ENCODE assay signal across 15 cellular contexts in genomic region chr19:12698138-12698537, GRCh38. TPM values are rescaled to one million over a fixed set of nuclear protein-coding genes. Genes with fewer than 3 reads are reported as not detected.
DNase-seq lines count a peak whose midpoint lies in the region; ATAC-seq and TF ChIP-seq lines count a peak whose summit lies in the region.
"Had no signal": no experiment of that assay in that cellular context is flagged by ENCODE, and none has a peak within 500 bp of the region (broad histone marks: within the 10 kb centered on the region; RNA-seq: fewer than 3 reads in every experiment).

No MANE protein-coding gene starts in this region.

- H3K4ac ChIP-seq in H9 (ENCODE audit: low read depth, low read length), result no peak overlapping the region

- no peak for TF ChIP-seq CTCF in H9 (conservative IDR thresholded peaks at IDR 0.05)

- no peak overlapping the region for H4K91ac ChIP-seq in H9 (ENCODE audit: insufficient read length, low read depth, low read length)

- H3K56ac ChIP-seq in H9 (ENCODE audit: insufficient read length, low read depth, low read length), result no peak overlapping the region

- H3K79me2 ChIP-seq in H9 (ENCODE audit: insufficient read depth, low read length), result no peaks in the 10 kb centered on the region

- no CpG with 5 or more reads among the region's 6 CpGs for WGBS in H9 (ENCODE audit: extremely low coverage, insufficient read length, low lambda C conversion rate)

- no peak overlapping the region for H4K8ac ChIP-seq in H9 (replicated peaks; ENCODE audit: insufficient read length, low read depth, low read length)

- no peaks in the 10 kb centered on the region for H3K27me3 Mint-ChIP-seq in T-helper 1 cell treated with Interleukin-12 subunit alpha and Interleukin-12 subunit beta and Interleukin-4 antibody, amounts not matched to agents 30 μg/mL and 1 μg/mL, for 36 hours (ENCODE audit: low read depth)
- no peaks in the 10 kb centered on the region; the same call in 1 of the 2 replicates for H3K27me3 Mint-ChIP-seq in H9 (ENCODE audit: low read depth)
- H3K27me3 Mint-ChIP-seq in activated T-helper 2 cell treated with anti-CD3 and anti-CD28 coated beads, Interferon-gamma antibody, Interleukin-2, Interleukin-4, amounts not matched to agents 10 μg/mL and 5 μg/mL and 100 μg/mL, durations not matched to agents 14 hours and 24 hours and 36 hours (ENCODE audit: low read depth), result no peaks in the 10 kb centered on the region
- H3K27me3 Mint-ChIP-seq in natural killer cell treated with Interleukin-12 subunit alpha and Interleukin-12 subunit beta and Interleukin-15 and Interleukin-18, amount 100 ng/mL, for 72 hours, result no peaks in the 10 kb centered on the region

- H2BK20ac ChIP-seq in H9 (ENCODE audit: low read depth, low read length, poor library complexity, severe bottlenecking), result no peak overlapping the region

- DNase-seq in T-helper 1 cell, result no peak
- DNase-seq in H9, result no peak
- no peak for DNase-seq in activated T-helper 2 cell treated with anti-CD3 and anti-CD28 coated beads, Interferon-gamma antibody, Interleukin-2, Interleukin-4, amounts not matched to agents 10 μg/mL and 5 μg/mL and 100 μg/mL, durations not matched to agents 14 hours and 24 hours and 36 hours (ENCODE audit: low spot score)
- DNase-seq in natural killer cell treated with Interleukin-12 subunit alpha and Interleukin-12 subunit beta and Interleukin-15 and Interleukin-18, amount 100 ng/mL, for 72 hours (ENCODE audit: low spot score), result no peak
- DNase-seq in HUDEP-2 (lab: John Stamatoyannopoulos, UW; ENCODE audit: unreplicated experiment in 76 of 76), result no peak
- DNase-seq: left ventricle myocardium inferior; MM.1S; NK-92 treated with Interleukin-12 subunit alpha and Interleukin-12 subunit beta, amount 100 ng/mL, for 24 hours; SIG-M5; stimulated activated CD4-positive, alpha-beta T cell treated with anti-CD3 and anti-CD28 coated beads, Interleukin-4, amount 100 ng/mL, for 4 hours had no signal

- no peak overlapping the region for H3K23ac ChIP-seq in H9 (ENCODE audit: insufficient read length, low read depth, low read length)

- no peak overlapping the region for H3K27ac ChIP-seq in H9 (ENCODE audit: insufficient read length, low read depth, low read length)
- H3K27ac ChIP-seq: left ventricle myocardium inferior, vagina had no signal

- no peaks in the 10 kb centered on the region for H3K9me3 ChIP-seq in H9 (ENCODE audit: control insufficient read depth, low read depth, low read length)
- H3K9me3 ChIP-seq: left ventricle myocardium inferior, vagina had no signal

- H2BK5ac ChIP-seq in H9 (ENCODE audit: insufficient read length, low read length), result no peak overlapping the region

- no peak overlapping the region for H3K18ac ChIP-seq in H9 (ENCODE audit: insufficient read length, low read depth, low read length)

- H3K4me1 ChIP-seq in H9 (ENCODE audit: insufficient read depth, low read length), result 0 out of 2 replicates have a peak, but pooled peaks cover 2% of the 10 kb centered on the region

- H2AK5ac ChIP-seq in H9 (ENCODE audit: insufficient read length, low read length), result no peak overlapping the region

- peaks cover 4% of the 10 kb centered on the region for H3K23me2 ChIP-seq in H9 (ENCODE audit: insufficient read length, low read depth, low read length, poor library complexity, severe bottlenecking)

- intact Hi-C loops in activated T-helper 2 cell treated with anti-CD3 and anti-CD28 coated beads, Interferon-gamma antibody, Interleukin-2, Interleukin-4, amounts not matched to agents 10 μg/mL and 5 μg/mL and 100 μg/mL, durations not matched to agents 14 hours and 24 hours and 36 hours (cut with micrococcal nuclease), result no loop called here

- H3K9me3 Mint-ChIP-seq in T-helper 1 cell treated with Interleukin-12 subunit alpha and Interleukin-12 subunit beta and Interleukin-4 antibody, amounts not matched to agents 30 μg/mL and 1 μg/mL, for 36 hours, result no peaks in the 10 kb centered on the region
- no peaks in the 10 kb centered on the region; a peak in 1 of 5 replicates for H3K9me3 Mint-ChIP-seq in H9
- no peaks in the 10 kb centered on the region for H3K9me3 Mint-ChIP-seq in activated T-helper 2 cell treated with anti-CD3 and anti-CD28 coated beads, Interferon-gamma antibody, Interleukin-2, Interleukin-4, amounts not matched to agents 10 μg/mL and 5 μg/mL and 100 μg/mL, durations not matched to agents 14 hours and 24 hours and 36 hours
- H3K9me3 Mint-ChIP-seq in natural killer cell treated with Interleukin-12 subunit alpha and Interleukin-12 subunit beta and Interleukin-15 and Interleukin-18, amount 100 ng/mL, for 72 hours, result no peaks in the 10 kb centered on the region

- H3T11ph ChIP-seq in H9 (ENCODE audit: low read length), result no peak overlapping the region

- no peak overlapping the region for H3K14ac ChIP-seq in H9 (ENCODE audit: insufficient read depth, low read length)

- no peak overlapping the region for H2BK15ac ChIP-seq in H9 (ENCODE audit: low read depth, low read length)

- H4K20me1 ChIP-seq in H9 (ENCODE audit: control insufficient read depth, insufficient read depth, insufficient read length), result peaks cover 3% of the 10 kb centered on the region

- H3K36me3 Mint-ChIP-seq in T-helper 1 cell treated with Interleukin-12 subunit alpha and Interleukin-12 subunit beta and Interleukin-4 antibody, amounts not matched to agents 30 μg/mL and 1 μg/mL, for 36 hours (ENCODE audit: low read depth), result peaks cover 13% of the 10 kb centered on the region
- peaks cover 21 to 48% (median 40%) of the 10 kb centered on the region in 3 experiments for H3K36me3 Mint-ChIP-seq in H9 (ENCODE audit: insufficient read depth in 1 of 3, low read depth in 3 of 3)
- peaks cover 30% of the 10 kb centered on the region for H3K36me3 Mint-ChIP-seq in activated T-helper 2 cell treated with anti-CD3 and anti-CD28 coated beads, Interferon-gamma antibody, Interleukin-2, Interleukin-4, amounts not matched to agents 10 μg/mL and 5 μg/mL and 100 μg/mL, durations not matched to agents 14 hours and 24 hours and 36 hours (ENCODE audit: low read depth)
- H3K36me3 Mint-ChIP-seq in natural killer cell treated with Interleukin-12 subunit alpha and Interleukin-12 subunit beta and Interleukin-15 and Interleukin-18, amount 100 ng/mL, for 72 hours, result peaks cover 10% of the 10 kb centered on the region

- no peak overlapping the region for H2BK12ac ChIP-seq in H9 (ENCODE audit: insufficient read length, low read depth, low read length)

- peaks cover 9% of the 10 kb centered on the region for H3K4me1 Mint-ChIP-seq in T-helper 1 cell treated with Interleukin-12 subunit alpha and Interleukin-12 subunit beta and Interleukin-4 antibody, amounts not matched to agents 30 μg/mL and 1 μg/mL, for 36 hours (ENCODE audit: low read depth)
- H3K4me1 Mint-ChIP-seq in H9, result peaks cover 4 to 7% of the 10 kb centered on the region in 2 experiments
- peaks cover 3% of the 10 kb centered on the region for H3K4me1 Mint-ChIP-seq in activated T-helper 2 cell treated with anti-CD3 and anti-CD28 coated beads, Interferon-gamma antibody, Interleukin-2, Interleukin-4, amounts not matched to agents 10 μg/mL and 5 μg/mL and 100 μg/mL, durations not matched to agents 14 hours and 24 hours and 36 hours (ENCODE audit: low read depth)
- H3K4me1 Mint-ChIP-seq in natural killer cell treated with Interleukin-12 subunit alpha and Interleukin-12 subunit beta and Interleukin-15 and Interleukin-18, amount 100 ng/mL, for 72 hours (ENCODE audit: low read depth in 2 of 2), result peaks cover 10 to 11% of the 10 kb centered on the region in 2 donors

- no peak overlapping the region for H3K4me2 ChIP-seq in H9 (ENCODE audit: insufficient read depth, insufficient read length, low read length)

- H3K9ac ChIP-seq in H9 (ENCODE audit: extremely low read depth, insufficient read length, low read length), result no peak overlapping the region

- no peak overlapping the region for H2AFZ ChIP-seq in H9 (ENCODE audit: low read length)

- H3K79me1 ChIP-seq in H9 (ENCODE audit: insufficient read depth, low read depth, low read length, poor library complexity, severe bottlenecking), result no peaks in the 10 kb centered on the region

- H4K5ac ChIP-seq in H9 (ENCODE audit: insufficient read length, low read depth, low read length), result no peak overlapping the region

- H2BK120ac ChIP-seq in H9 (ENCODE audit: low read depth, low read length, poor library complexity, severe bottlenecking), result no peak overlapping the region

- H3K27me3 ChIP-seq in H9 (ENCODE audit: insufficient read depth, low read length), result no peaks in the 10 kb centered on the region
- H3K27me3 ChIP-seq: vagina had no signal

- H3K4me3 Mint-ChIP-seq in T-helper 1 cell treated with Interleukin-12 subunit alpha and Interleukin-12 subunit beta and Interleukin-4 antibody, amounts not matched to agents 30 μg/mL and 1 μg/mL, for 36 hours, result peak overlapping the region; percentile 71
- peak overlapping the region; percentile 14 to 89; a peak in 4 of 5 replicates for H3K4me3 Mint-ChIP-seq in H9
- H3K4me3 Mint-ChIP-seq in activated T-helper 2 cell treated with anti-CD3 and anti-CD28 coated beads, Interferon-gamma antibody, Interleukin-2, Interleukin-4, amounts not matched to agents 10 μg/mL and 5 μg/mL and 100 μg/mL, durations not matched to agents 14 hours and 24 hours and 36 hours (ENCODE audit: low read depth), result peak overlapping the region; percentile 67
- H3K4me3 Mint-ChIP-seq in natural killer cell treated with Interleukin-12 subunit alpha and Interleukin-12 subunit beta and Interleukin-15 and Interleukin-18, amount 100 ng/mL, for 72 hours, result peak overlapping the region; percentile 78

- ATAC-seq in natural killer cell treated with Interleukin-12 subunit alpha and Interleukin-12 subunit beta and Interleukin-15 and Interleukin-18, amount 100 ng/mL, for 72 hours, result no peak
- ATAC-seq in GM18873 (IDR thresholded peaks at IDR 0.05; ENCODE audit: low FRiP score, unreplicated experiment) (no peak), HG03439 (IDR thresholded peaks at IDR 0.05; ENCODE audit: unreplicated experiment) (no peak)

- H3K27ac Mint-ChIP-seq in T-helper 1 cell treated with Interleukin-12 subunit alpha and Interleukin-12 subunit beta and Interleukin-4 antibody, amounts not matched to agents 30 μg/mL and 1 μg/mL, for 36 hours, result peak overlapping the region; percentile 80
- peak overlapping the region in 1 of 3 experiments; percentile 64; a peak in 3 of 7 replicates for H3K27ac Mint-ChIP-seq in H9
- H3K27ac Mint-ChIP-seq in activated T-helper 2 cell treated with anti-CD3 and anti-CD28 coated beads, Interferon-gamma antibody, Interleukin-2, Interleukin-4, amounts not matched to agents 10 μg/mL and 5 μg/mL and 100 μg/mL, durations not matched to agents 14 hours and 24 hours and 36 hours, result peak overlapping the region; percentile 63
- peak overlapping the region; percentile 63 to 83 for H3K27ac Mint-ChIP-seq in natural killer cell treated with Interleukin-12 subunit alpha and Interleukin-12 subunit beta and Interleukin-15 and Interleukin-18, amount 100 ng/mL, for 72 hours

RNA-seq across cellular contexts. Expression of gene FBXW9, which starts 1.7 kb away (rescaled TPM):
- total RNA-seq in H9 (2021), result 10.8 and 11.7 TPM in 2 replicates
- 8.8 and 9.4 TPM in 2 replicates for total RNA-seq in activated T-helper 2 cell treated with anti-CD3 and anti-CD28 coated beads, Interferon-gamma antibody, Interleukin-2, Interleukin-4, amounts not matched to agents 10 μg/mL and 5 μg/mL and 100 μg/mL, durations not matched to agents 14 hours and 24 hours and 36 hours
- total RNA-seq in natural killer cell treated with Interleukin-12 subunit alpha and Interleukin-12 subunit beta and Interleukin-15 and Interleukin-18, amount 100 ng/mL, for 72 hours, result 10 to 100 TPM in 1 of 2 donors, 1 to 10 TPM in 1; 5.6 to 15.4 TPM

RNA-seq across cellular contexts. Expression of gene GNG14, which starts 10.3 kb away (rescaled TPM):
- total RNA-seq in H9 (2021), result not detected in 2 replicates
- total RNA-seq in activated T-helper 2 cell treated with anti-CD3 and anti-CD28 coated beads, Interferon-gamma antibody, Interleukin-2, Interleukin-4, amounts not matched to agents 10 μg/mL and 5 μg/mL and 100 μg/mL, durations not matched to agents 14 hours and 24 hours and 36 hours, result not detected in 2 replicates
- not detected for total RNA-seq in natural killer cell treated with Interleukin-12 subunit alpha and Interleukin-12 subunit beta and Interleukin-15 and Interleukin-18, amount 100 ng/mL, for 72 hours
- total RNA-seq: HT-29, left ventricle myocardium inferior, vagina had no signal

RNA-seq across cellular contexts. Expression of gene DHPS, which starts 16.5 kb away (rescaled TPM):
- 82.9 and 94.9 TPM in 2 replicates for total RNA-seq in H9 (2021)
- total RNA-seq in activated T-helper 2 cell treated with anti-CD3 and anti-CD28 coated beads, Interferon-gamma antibody, Interleukin-2, Interleukin-4, amounts not matched to agents 10 μg/mL and 5 μg/mL and 100 μg/mL, durations not matched to agents 14 hours and 24 hours and 36 hours, result 122 and 134 TPM in 2 replicates
- 100 to 1,000 TPM; 127 to 148 TPM for total RNA-seq in natural killer cell treated with Interleukin-12 subunit alpha and Interleukin-12 subunit beta and Interleukin-15 and Interleukin-18, amount 100 ng/mL, for 72 hours

RNA-seq across cellular contexts. Expression of gene TNPO2, which starts 25.6 kb away (rescaled TPM):
- total RNA-seq in H9 (2021), result 149 and 159 TPM in 2 replicates
- total RNA-seq in activated T-helper 2 cell treated with anti-CD3 and anti-CD28 coated beads, Interferon-gamma antibody, Interleukin-2, Interleukin-4, amounts not matched to agents 10 μg/mL and 5 μg/mL and 100 μg/mL, durations not matched to agents 14 hours and 24 hours and 36 hours, result 109 and 112 TPM in 2 replicates
- 100 to 1,000 TPM in 1 of 2 donors, 10 to 100 TPM in 1; 76.9 to 229 TPM for total RNA-seq in natural killer cell treated with Interleukin-12 subunit alpha and Interleukin-12 subunit beta and Interleukin-15 and Interleukin-18, amount 100 ng/mL, for 72 hours

RNA-seq across cellular contexts. Expression of gene WDR83, which starts 31.5 kb away (rescaled TPM):
- 19.2 and 21.0 TPM in 2 replicates for total RNA-seq in H9 (2021)
- total RNA-seq in activated T-helper 2 cell treated with anti-CD3 and anti-CD28 coated beads, Interferon-gamma antibody, Interleukin-2, Interleukin-4, amounts not matched to agents 10 μg/mL and 5 μg/mL and 100 μg/mL, durations not matched to agents 14 hours and 24 hours and 36 hours, result 23.1 and 23.7 TPM in 2 replicates
- total RNA-seq in natural killer cell treated with Interleukin-12 subunit alpha and Interleukin-12 subunit beta and Interleukin-15 and Interleukin-18, amount 100 ng/mL, for 72 hours, result 10 to 100 TPM; 18.6 to 25.1 TPM
